ENCODE assay signal across 8 cellular contexts in the genomic region with DNA sequence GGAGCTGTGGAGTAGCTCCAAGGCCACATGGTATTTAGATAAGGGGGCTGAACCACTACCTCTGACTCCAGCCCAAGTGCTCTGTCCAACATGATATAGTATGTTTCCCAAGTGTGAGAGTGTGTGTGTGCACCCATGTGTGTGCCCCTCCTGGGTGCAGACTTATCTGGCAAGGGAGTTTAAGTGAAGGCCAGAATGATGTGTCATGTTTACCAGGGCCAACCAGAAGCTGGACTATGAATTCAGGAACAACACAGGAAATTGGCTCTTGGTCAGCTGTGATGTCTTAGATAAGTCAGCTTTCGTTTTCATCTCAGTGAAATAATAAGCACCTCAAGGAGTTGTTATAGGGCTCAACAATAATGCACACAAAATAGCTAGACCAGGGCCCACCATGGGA.
DNase-seq lines count a peak whose midpoint lies in the region; ATAC-seq and TF ChIP-seq lines count a peak whose summit lies in the region.

No MANE protein-coding gene starts in this region.

- intact Hi-C loops in left cardiac atrium (cut with DNase I) = no loop called here
- intact Hi-C loops in testis (cut with DNase I; ENCODE audit: low total_unique reads) = no loop called here

- WGBS in testis, 2 donors = 30 to 42% methylated on average over 1 of the region's 1 CpG

- H3K27ac ChIP-seq in RWPE2 (ENCODE audit: poor library complexity, severe bottlenecking) = peak overlapping the region; percentile 84
- H3K27ac ChIP-seq in testis = peak overlapping the region; percentile 4 to 84

- TF ChIP-seq POLR2A in testis (IDR thresholded peaks at IDR 0.05) = no peak

- TF ChIP-seq CTCF in RWPE2 (IDR thresholded peaks at IDR 0.05; ENCODE audit: poor library complexity, severe bottlenecking) (no peak), testis (IDR thresholded peaks at IDR 0.05) (no peak)

- H3K4me3 ChIP-seq in RWPE2 (ENCODE audit: severe bottlenecking) (no peak overlapping the region), testis (no peak overlapping the region)

- ATAC-seq in GM19463 (IDR thresholded peaks at IDR 0.05; ENCODE audit: unreplicated experiment) = peak; percentile 65
- ATAC-seq in RWPE2 (ENCODE audit: low read depth) = peak; percentile 85
- ATAC-seq in left cardiac atrium = peak; percentile 28 to 57
- no peak for ATAC-seq in HG03039 (IDR thresholded peaks at IDR 0.05; ENCODE audit: unreplicated experiment)

- H3K4me1 ChIP-seq in RWPE2 (ENCODE audit: insufficient read depth, poor library complexity, severe bottlenecking) (peaks cover 27% of the 10 kb centered on the region), testis (peaks cover 46% of the 10 kb centered on the region)

- no peaks in the 10 kb centered on the region for H3K36me3 ChIP-seq in RWPE2 (ENCODE audit: low read depth)
- no peaks in the 10 kb centered on the region for H3K36me3 ChIP-seq in testis (ENCODE audit: low read depth, missing control alignments)

- no peaks in the 10 kb centered on the region for H3K9me3 ChIP-seq in RWPE2 (ENCODE audit: severe bottlenecking)
- no peaks in the 10 kb centered on the region for H3K9me3 ChIP-seq in testis

- H3K27me3 ChIP-seq in RWPE2 (ENCODE audit: insufficient read depth, poor library complexity, severe bottlenecking) = no peaks in the 10 kb centered on the region
- H3K27me3 ChIP-seq in testis = no peaks in the 10 kb centered on the region

- no peak for DNase-seq in RWPE2 (ENCODE audit: low spot score)
- DNase-seq in left cardiac atrium = no peak
- DNase-seq in testis = no peak
- DNase-seq in HuH-7 (ENCODE audit: low spot score) = no peak
- DNase-seq in anterior cingulate cortex (lab: John Stamatoyannopoulos, UW) = no peak
- no peak for DNase-seq in activated effector memory CD4-positive, alpha-beta T cell treated with anti-CD3 and anti-CD28 coated beads, Interleukin-2, amount 50 U/mL, for 16 hours
